10 cellular contexts compared by ENCODE assay signal in the genomic region with DNA sequence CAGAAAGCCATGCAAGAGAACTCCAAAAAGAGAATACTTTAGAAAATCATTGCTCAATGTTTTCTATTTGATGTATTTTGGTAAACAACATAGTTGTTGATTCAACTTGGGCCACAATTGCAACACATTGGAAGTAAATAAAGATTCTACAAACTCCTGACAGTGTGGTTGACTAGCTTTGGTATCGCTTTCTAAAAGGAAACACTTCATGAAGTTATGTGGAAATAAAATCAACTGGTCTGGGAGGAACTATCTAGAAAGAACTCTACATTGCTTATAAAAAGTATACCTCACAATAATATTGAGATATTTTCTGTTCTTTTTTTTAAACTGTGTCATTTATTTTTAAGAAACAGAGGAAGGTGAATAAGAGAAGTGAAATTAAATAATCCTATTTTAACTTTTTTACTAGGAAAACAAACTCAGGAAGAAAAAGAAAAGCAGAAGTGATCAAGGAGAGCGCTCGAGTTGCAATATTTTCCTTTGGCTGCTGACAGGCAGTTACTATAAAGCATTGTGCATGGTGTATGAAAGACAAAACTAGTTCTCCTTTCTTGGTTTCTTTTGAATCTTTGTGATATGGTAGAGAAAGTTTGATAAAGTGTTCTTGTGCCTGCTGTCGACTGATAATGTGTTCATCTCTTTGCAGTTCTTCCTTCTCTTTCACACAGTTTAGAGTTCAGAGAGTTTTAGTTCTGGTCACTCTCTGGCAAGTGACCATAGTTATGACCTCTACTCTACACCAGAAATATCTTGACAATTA. TPM values are rescaled to one million over a fixed set of nuclear protein-coding genes. Genes with fewer than 3 reads are reported as not detected.
DNase-seq lines count a peak whose midpoint lies in the region; ATAC-seq and TF ChIP-seq lines count a peak whose summit lies in the region.
"Had no signal": no experiment of that assay in that cellular context is flagged by ENCODE, and none has a peak within 500 bp of the region (broad histone marks: within the 10 kb centered on the region; RNA-seq: fewer than 3 reads in every experiment).

No MANE protein-coding gene starts in this region.

- H3K4me1 Mint-ChIP-seq in activated naive CD4-positive, alpha-beta T cell treated with anti-CD3 and anti-CD28 coated beads for 36 hours (ENCODE audit: low read depth) = peaks cover 41% of the 10 kb centered on the region
- peaks cover 19% of the 10 kb centered on the region for H3K4me1 Mint-ChIP-seq in activated naive CD4-positive, alpha-beta T cell treated with anti-CD3 and anti-CD28 coated beads, Interleukin-2, amount 10 ng/mL, durations not matched to agents 7 days and 5 days
- H3K4me1 Mint-ChIP-seq in activated T-helper 2 cell treated with anti-CD3 and anti-CD28 coated beads, Interferon-gamma antibody, Interleukin-2, Interleukin-4, amounts not matched to agents 10 μg/mL and 5 μg/mL and 100 μg/mL, durations not matched to agents 14 hours and 24 hours and 36 hours (ENCODE audit: low read depth) = peaks cover 46% of the 10 kb centered on the region
- peaks cover 16 to 23% of the 10 kb centered on the region in 2 donors for H3K4me1 Mint-ChIP-seq in stimulated activated naive B cell treated with anti-CD40 and anti-IgM and Interleukin-4, amounts not matched to agents 10 μg/mL and 1 μg/mL and 100 μg/mL, for 72 hours

- peak; percentile 56 for ATAC-seq in HG03175 (IDR thresholded peaks at IDR 0.05; ENCODE audit: unreplicated experiment)
- peak; percentile 72 to 78 for ATAC-seq in stimulated activated naive B cell treated with anti-CD40 and anti-IgM and Interleukin-4, amounts not matched to agents 10 μg/mL and 1 μg/mL and 100 μg/mL, for 72 hours (replicated peaks)

- no peak overlapping the region for H3K4me3 Mint-ChIP-seq in activated naive CD4-positive, alpha-beta T cell treated with anti-CD3 and anti-CD28 coated beads for 36 hours
- no peak overlapping the region for H3K4me3 Mint-ChIP-seq in activated naive CD4-positive, alpha-beta T cell treated with anti-CD3 and anti-CD28 coated beads, Interleukin-2, amount 10 ng/mL, durations not matched to agents 7 days and 5 days
- H3K4me3 Mint-ChIP-seq in activated T-helper 2 cell treated with anti-CD3 and anti-CD28 coated beads, Interferon-gamma antibody, Interleukin-2, Interleukin-4, amounts not matched to agents 10 μg/mL and 5 μg/mL and 100 μg/mL, durations not matched to agents 14 hours and 24 hours and 36 hours (ENCODE audit: low read depth) = peak overlapping the region; percentile 49
- H3K4me3 Mint-ChIP-seq in stimulated activated naive B cell treated with anti-CD40 and anti-IgM and Interleukin-4, amounts not matched to agents 10 μg/mL and 1 μg/mL and 100 μg/mL, for 72 hours = peak overlapping the region in 1 of 2 donors; percentile 48

- CTCF ChIA-PET in activated naive CD4-positive, alpha-beta T cell treated with anti-CD3 and anti-CD28 coated beads for 36 hours (lab: Charles Lee) = no interaction called here
- CTCF ChIA-PET in activated naive CD4-positive, alpha-beta T cell treated with anti-CD3 and anti-CD28 coated beads, Interleukin-2, amount 10 ng/mL, durations not matched to agents 7 days and 5 days (lab: Charles Lee) = no interaction called here
- CTCF ChIA-PET in RWPE1 (lab: Yijun Ruan, JAX) = no interaction called here

- DNase-seq in activated naive CD4-positive, alpha-beta T cell treated with anti-CD3 and anti-CD28 coated beads for 36 hours = no peak
- no peak for DNase-seq in activated naive CD4-positive, alpha-beta T cell treated with anti-CD3 and anti-CD28 coated beads, Interleukin-2, amount 10 ng/mL, durations not matched to agents 7 days and 5 days
- no peak for DNase-seq in activated T-helper 2 cell treated with anti-CD3 and anti-CD28 coated beads, Interferon-gamma antibody, Interleukin-2, Interleukin-4, amounts not matched to agents 10 μg/mL and 5 μg/mL and 100 μg/mL, durations not matched to agents 14 hours and 24 hours and 36 hours (ENCODE audit: low spot score)
- DNase-seq in stimulated activated naive B cell treated with anti-CD40 and anti-IgM and Interleukin-4, amounts not matched to agents 10 μg/mL and 1 μg/mL and 100 μg/mL, for 72 hours = no peak
- DNase-seq in NCI-H187 treated with DMSO at 0.1 percent for 48 hours (lab: John Stamatoyannopoulos, UW) (no peak), RWPE1 (ENCODE audit: low spot score) (no peak), D341Med (ENCODE audit: low spot score) (no peak)
- DNase-seq: activated effector memory CD4-positive, alpha-beta T cell treated with anti-CD3 and anti-CD28 coated beads, Interleukin-2, amount 50 U/mL, for 16 hours had no signal

- intact Hi-C loops in activated naive CD4-positive, alpha-beta T cell treated with anti-CD3 and anti-CD28 coated beads for 36 hours (cut with micrococcal nuclease) = loop anchor here (2.0 to 5.0 kb wide), 3 partner anchors 22 to 860 kb away; no protein-coding TSS in a partner anchor
- intact Hi-C loops in activated T-helper 2 cell treated with anti-CD3 and anti-CD28 coated beads, Interferon-gamma antibody, Interleukin-2, Interleukin-4, amounts not matched to agents 10 μg/mL and 5 μg/mL and 100 μg/mL, durations not matched to agents 14 hours and 24 hours and 36 hours (cut with micrococcal nuclease) = loop anchor here (2.0 to 5.0 kb wide), 2 partner anchors 35 to 96 kb away; no protein-coding TSS in a partner anchor

- H3K9me3 Mint-ChIP-seq in activated naive CD4-positive, alpha-beta T cell treated with anti-CD3 and anti-CD28 coated beads for 36 hours = no peaks in the 10 kb centered on the region
- H3K9me3 Mint-ChIP-seq in activated naive CD4-positive, alpha-beta T cell treated with anti-CD3 and anti-CD28 coated beads, Interleukin-2, amount 10 ng/mL, durations not matched to agents 7 days and 5 days = no peaks in the 10 kb centered on the region
- peaks cover 31% of the 10 kb centered on the region for H3K9me3 Mint-ChIP-seq in activated T-helper 2 cell treated with anti-CD3 and anti-CD28 coated beads, Interferon-gamma antibody, Interleukin-2, Interleukin-4, amounts not matched to agents 10 μg/mL and 5 μg/mL and 100 μg/mL, durations not matched to agents 14 hours and 24 hours and 36 hours
- no peaks in the 10 kb centered on the region for H3K9me3 Mint-ChIP-seq in stimulated activated naive B cell treated with anti-CD40 and anti-IgM and Interleukin-4, amounts not matched to agents 10 μg/mL and 1 μg/mL and 100 μg/mL, for 72 hours

- H3K27ac Mint-ChIP-seq in activated naive CD4-positive, alpha-beta T cell treated with anti-CD3 and anti-CD28 coated beads for 36 hours = peak overlapping the region; percentile 62
- no peak overlapping the region for H3K27ac Mint-ChIP-seq in activated naive CD4-positive, alpha-beta T cell treated with anti-CD3 and anti-CD28 coated beads, Interleukin-2, amount 10 ng/mL, durations not matched to agents 7 days and 5 days
- peak overlapping the region; percentile 86 for H3K27ac Mint-ChIP-seq in activated T-helper 2 cell treated with anti-CD3 and anti-CD28 coated beads, Interferon-gamma antibody, Interleukin-2, Interleukin-4, amounts not matched to agents 10 μg/mL and 5 μg/mL and 100 μg/mL, durations not matched to agents 14 hours and 24 hours and 36 hours
- no peak overlapping the region for H3K27ac Mint-ChIP-seq in stimulated activated naive B cell treated with anti-CD40 and anti-IgM and Interleukin-4, amounts not matched to agents 10 μg/mL and 1 μg/mL and 100 μg/mL, for 72 hours

- POLR2A ChIA-PET in RWPE1 (lab: Yijun Ruan, JAX; ENCODE audit: low non-redundant PET) = no interaction called here

- H3K27ac ChIP-seq in RWPE1 = no peak overlapping the region

- H3K27me3 Mint-ChIP-seq in activated naive CD4-positive, alpha-beta T cell treated with anti-CD3 and anti-CD28 coated beads for 36 hours (ENCODE audit: low read depth) = peaks cover 2% of the 10 kb centered on the region
- no peaks in the 10 kb centered on the region for H3K27me3 Mint-ChIP-seq in activated naive CD4-positive, alpha-beta T cell treated with anti-CD3 and anti-CD28 coated beads, Interleukin-2, amount 10 ng/mL, durations not matched to agents 7 days and 5 days
- no peaks in the 10 kb centered on the region for H3K27me3 Mint-ChIP-seq in activated T-helper 2 cell treated with anti-CD3 and anti-CD28 coated beads, Interferon-gamma antibody, Interleukin-2, Interleukin-4, amounts not matched to agents 10 μg/mL and 5 μg/mL and 100 μg/mL, durations not matched to agents 14 hours and 24 hours and 36 hours (ENCODE audit: low read depth)
- H3K27me3 Mint-ChIP-seq in stimulated activated naive B cell treated with anti-CD40 and anti-IgM and Interleukin-4, amounts not matched to agents 10 μg/mL and 1 μg/mL and 100 μg/mL, for 72 hours = no peaks in the 10 kb centered on the region

- TF ChIP-seq CTCF in RWPE1 (conservative IDR thresholded peaks at IDR 0.05; ENCODE audit: low read depth) = no peak

- H3K36me3 Mint-ChIP-seq in activated naive CD4-positive, alpha-beta T cell treated with anti-CD3 and anti-CD28 coated beads for 36 hours (ENCODE audit: low read depth) = peaks cover 2% of the 10 kb centered on the region
- H3K36me3 Mint-ChIP-seq in activated naive CD4-positive, alpha-beta T cell treated with anti-CD3 and anti-CD28 coated beads, Interleukin-2, amount 10 ng/mL, durations not matched to agents 7 days and 5 days = no peaks in the 10 kb centered on the region
- peaks cover 34% of the 10 kb centered on the region for H3K36me3 Mint-ChIP-seq in activated T-helper 2 cell treated with anti-CD3 and anti-CD28 coated beads, Interferon-gamma antibody, Interleukin-2, Interleukin-4, amounts not matched to agents 10 μg/mL and 5 μg/mL and 100 μg/mL, durations not matched to agents 14 hours and 24 hours and 36 hours (ENCODE audit: low read depth)
- peaks cover 0 to 3% of the 10 kb centered on the region in 2 donors for H3K36me3 Mint-ChIP-seq in stimulated activated naive B cell treated with anti-CD40 and anti-IgM and Interleukin-4, amounts not matched to agents 10 μg/mL and 1 μg/mL and 100 μg/mL, for 72 hours

RNA-seq across cellular contexts. Expression of gene DHRS9, which starts 3.0 kb away (rescaled TPM):
- 1 to 10 TPM; 2.0 to 2.6 TPM for total RNA-seq in activated naive CD4-positive, alpha-beta T cell treated with anti-CD3 and anti-CD28 coated beads for 36 hours
- 3.3 and 3.6 TPM in 2 replicates for total RNA-seq in activated T-helper 2 cell treated with anti-CD3 and anti-CD28 coated beads, Interferon-gamma antibody, Interleukin-2, Interleukin-4, amounts not matched to agents 10 μg/mL and 5 μg/mL and 100 μg/mL, durations not matched to agents 14 hours and 24 hours and 36 hours
- total RNA-seq: fibroblast of lung had no signal

RNA-seq across cellular contexts. Expression of gene ABCB11, which starts 41.2 kb away (rescaled TPM):
- total RNA-seq in activated naive CD4-positive, alpha-beta T cell treated with anti-CD3 and anti-CD28 coated beads for 36 hours = not detected
- 0.02 TPM in 1 of 2 replicates, not detected in the other for total RNA-seq in activated T-helper 2 cell treated with anti-CD3 and anti-CD28 coated beads, Interferon-gamma antibody, Interleukin-2, Interleukin-4, amounts not matched to agents 10 μg/mL and 5 μg/mL and 100 μg/mL, durations not matched to agents 14 hours and 24 hours and 36 hours
- total RNA-seq: fibroblast of lung had no signal

Comparison
In these comparisons a context has a peak if more than half of its experiments do, and no peak if none do; other contexts are left out.
1. H3K27ac Mint-ChIP-seq: peak in activated naive CD4-positive, alpha-beta T cell treated with anti-CD3 and anti-CD28 coated beads for 36 hours (single experiment) and activated T-helper 2 cell treated with anti-CD3 and anti-CD28 coated beads, Interferon-gamma antibody, Interleukin-2, Interleukin-4, amounts not matched to agents 10 μg/mL and 5 μg/mL and 100 μg/mL, durations not matched to agents 14 hours and 24 hours and 36 hours (single experiment); none in activated naive CD4-positive, alpha-beta T cell treated with anti-CD3 and anti-CD28 coated beads, Interleukin-2, amount 10 ng/mL, durations not matched to agents 7 days and 5 days (single experiment) and stimulated activated naive B cell treated with anti-CD40 and anti-IgM and Interleukin-4, amounts not matched to agents 10 μg/mL and 1 μg/mL and 100 μg/mL, for 72 hours (single experiment).